23 cellular contexts compared by ENCODE assay signal in the genomic region with DNA sequence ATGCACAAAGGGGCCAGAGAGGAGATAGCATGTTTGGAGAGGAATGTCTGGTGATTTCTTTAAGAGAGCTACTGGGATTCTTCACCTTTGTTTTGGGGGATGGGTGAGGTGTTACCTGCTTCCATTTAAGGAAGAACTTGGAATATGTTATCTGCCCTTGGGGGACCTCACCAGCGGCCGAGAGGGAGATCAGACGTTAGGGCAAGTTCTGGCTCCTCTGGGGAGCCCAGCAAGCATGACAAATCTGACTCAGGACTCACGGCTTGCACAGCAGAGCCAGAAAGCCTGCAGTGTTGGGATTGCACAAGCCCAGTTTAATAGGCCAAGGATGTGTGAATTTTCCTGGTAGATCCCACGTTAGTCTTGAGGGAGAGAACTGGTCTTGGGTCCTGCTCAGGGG. TPM values are rescaled to one million over a fixed set of nuclear protein-coding genes. Genes with fewer than 3 reads are reported as not detected.
DNase-seq lines count a peak whose midpoint lies in the region; ATAC-seq and TF ChIP-seq lines count a peak whose summit lies in the region.
"Had no signal": no experiment of that assay in that cellular context is flagged by ENCODE, and none has a peak within 500 bp of the region (broad histone marks: within the 10 kb centered on the region; RNA-seq: fewer than 3 reads in every experiment).

No MANE protein-coding gene starts in this region.

- peak; percentile 37 for DNase-seq in ELF-1 (ENCODE audit: low read depth, low spot score)
- DNase-seq in M059J (ENCODE audit: low read depth), result peak; percentile 68
- DNase-seq in epithelial cell of esophagus (ENCODE audit: low read depth), result peak; percentile 96
- peak; percentile 84 for DNase-seq in iris pigment epithelial cell (ENCODE audit: low read depth)
- no peak for DNase-seq in HUDEP-2 (lab: John Stamatoyannopoulos, UW; ENCODE audit: unreplicated experiment in 76 of 76)
- no peak for DNase-seq in activated CD8-positive, alpha-beta memory T cell treated with anti-CD3 and anti-CD28 coated beads for 24 hours
- DNase-seq: activated CD4-positive, alpha-beta T cell treated with anti-CD3 and anti-CD28 coated beads for 1 hour; activated CD8-positive, alpha-beta memory T cell treated with anti-CD3 and anti-CD28 coated beads, Interleukin-2, amount 50 U/mL, for 4 hours; activated gamma-delta T cell treated with Interleukin-2 at 50 U/mL for 16 hours; aorta; left cardiac atrium; NCI-H1417 treated with DMSO at 0.1 percent for 48 hours; NCI-H2171 treated with DMSO at 0.1 percent for 48 hours; NCI-H82; PC-3; right cardiac atrium; substantia nigra had no signal

- no peak for TF ChIP-seq CTCF in epithelial cell of esophagus (IDR thresholded peaks at IDR 0.05; ENCODE audit: insufficient read depth, low read depth, low read length, missing control alignments)

- ATAC-seq in GM18867 (IDR thresholded peaks at IDR 0.05; ENCODE audit: unreplicated experiment), result no peak
- ATAC-seq in HG03571 (IDR thresholded peaks at IDR 0.05; ENCODE audit: unreplicated experiment), result no peak
- ATAC-seq: GM12878, left cardiac atrium, PC-3, right cardiac atrium had no signal

- no peak overlapping the region for H3K4me3 ChIP-seq in epithelial cell of esophagus (ENCODE audit: low read length)
- H3K4me3 ChIP-seq: coronary artery, GM12878, hepatocyte, SK-N-MC had no signal

RNA-seq across cellular contexts. Expression of a gene that starts 40.3 kb away (rescaled TPM):
- total RNA-seq in M059J (2014; rRNA removed; shearing (Covaris generic)), result 0.42 and 0.67 TPM in 2 replicates
- total RNA-seq: PC-3 had no signal

Comparison
In these comparisons a context has a peak if more than half of its experiments do, and no peak if none do; other contexts are left out.
1. DNase-seq: peak in ELF-1 (single experiment), M059J (single experiment), epithelial cell of esophagus (single experiment) and iris pigment epithelial cell (single experiment); none in HUDEP-2 (0 of 76) and activated CD8-positive, alpha-beta memory T cell treated with anti-CD3 and anti-CD28 coated beads for 24 hours (single experiment).